25 cellular contexts compared by ENCODE assay signal in genomic region chr2:33131108-33131507, GRCh38.
A peak's percentile ranks its signal among the peaks of the same experiment; 100 is the strongest.
DNase-seq lines count a peak whose midpoint lies in the region; ATAC-seq and TF ChIP-seq lines count a peak whose summit lies in the region.
"Had no signal": no experiment of that assay in that cellular context is flagged by ENCODE, and none has a peak within 500 bp of the region (broad histone marks: within the 10 kb centered on the region; RNA-seq: fewer than 3 reads in every experiment).

No MANE protein-coding gene starts in this region.

- 89% methylated on average over 4 of the region's 4 CpGs for WGBS in smooth muscle cell (ENCODE audit: low lambda C conversion rate)

- peaks cover 8% of the 10 kb centered on the region for H3K79me2 ChIP-seq in smooth muscle cell (ENCODE audit: low read depth)

- no peaks in the 10 kb centered on the region for H3K27me3 Mint-ChIP-seq in activated naive CD8-positive, alpha-beta T cell treated with anti-CD3 and anti-CD28 coated beads for 36 hours

- H3K36me3 Mint-ChIP-seq in activated naive CD8-positive, alpha-beta T cell treated with anti-CD3 and anti-CD28 coated beads for 36 hours = no peaks in the 10 kb centered on the region
- H3K36me3 Mint-ChIP-seq: activated naive CD8-positive, alpha-beta T cell; CD4-positive, alpha-beta memory T cell; neural progenitor cell; stimulated activated effector memory CD8-positive, alpha-beta T cell treated with anti-CD3 and anti-CD28 coated beads, Interleukin-12 subunit alpha, Interleukin-12 subunit beta, amount 100 ng/mL, for 72 hours had no signal

- H3K9ac ChIP-seq in smooth muscle cell (ENCODE audit: low read depth) = no peak overlapping the region
- H3K9ac ChIP-seq: neural progenitor cell had no signal

- H3K27ac ChIP-seq in smooth muscle cell (ENCODE audit: low read depth) = no peak overlapping the region
- H3K27ac ChIP-seq: neural progenitor cell, prostate gland, SJSA1, suprapubic skin had no signal

- no peaks in the 10 kb centered on the region for H3K36me3 ChIP-seq in smooth muscle cell (ENCODE audit: low read depth)
- H3K36me3 ChIP-seq: heart left ventricle, neural progenitor cell, prostate gland, SJSA1, suprapubic skin had no signal

- H4K20me1 ChIP-seq in smooth muscle cell (ENCODE audit: low read depth) = no peaks in the 10 kb centered on the region

- peak overlapping the region; percentile 17 for H3K4me2 ChIP-seq in smooth muscle cell
- H3K4me2 ChIP-seq: neural progenitor cell had no signal

- H2AFZ ChIP-seq in smooth muscle cell (ENCODE audit: low read depth) = no peak overlapping the region
- H2AFZ ChIP-seq: neural progenitor cell had no signal

- H3K4me3 Mint-ChIP-seq in activated naive CD8-positive, alpha-beta T cell treated with anti-CD3 and anti-CD28 coated beads for 36 hours = no peak overlapping the region
- H3K4me3 Mint-ChIP-seq: activated naive CD8-positive, alpha-beta T cell; CD4-positive, alpha-beta memory T cell; endodermal cell; neural progenitor cell; stimulated activated effector memory CD8-positive, alpha-beta T cell treated with anti-CD3 and anti-CD28 coated beads, Interleukin-12 subunit alpha, Interleukin-12 subunit beta, amount 100 ng/mL, for 72 hours; T-helper 17 cell had no signal

- no peaks in the 10 kb centered on the region for H3K27me3 ChIP-seq in smooth muscle cell (ENCODE audit: low read depth)
- H3K27me3 ChIP-seq: heart left ventricle, neural progenitor cell, suprapubic skin had no signal

- no peak overlapping the region for H3K27ac Mint-ChIP-seq in activated naive CD8-positive, alpha-beta T cell treated with anti-CD3 and anti-CD28 coated beads for 36 hours
- H3K27ac Mint-ChIP-seq: activated naive CD8-positive, alpha-beta T cell; CD4-positive, alpha-beta memory T cell; endodermal cell; neural progenitor cell; stimulated activated effector memory CD8-positive, alpha-beta T cell treated with anti-CD3 and anti-CD28 coated beads, Interleukin-12 subunit alpha, Interleukin-12 subunit beta, amount 100 ng/mL, for 72 hours; T-helper 17 cell had no signal

- peak; percentile 24 for DNase-seq in GM03348 (ENCODE audit: low spot score)
- DNase-seq in RPMI7951 (ENCODE audit: low read depth) = peak; percentile 50
- peak; percentile 53 for DNase-seq in iris pigment epithelial cell (ENCODE audit: low read depth)
- DNase-seq in smooth muscle cell (lab: John Stamatoyannopoulos, UW; ENCODE audit: unreplicated experiment) = no peak
- DNase-seq in HuH-7 (ENCODE audit: low spot score) = no peak
- DNase-seq in activated naive CD8-positive, alpha-beta T cell treated with anti-CD3 and anti-CD28 coated beads for 36 hours = no peak
- DNase-seq: activated CD4-positive, alpha-beta T cell treated with anti-CD3 and anti-CD28 coated beads for 48 hours; CD4-positive, alpha-beta memory T cell; endodermal cell; heart left ventricle; NCI-H1092; NCI-H2081 treated with DMSO at 0.1 percent for 48 hours; stimulated activated CD4-positive, alpha-beta T cell treated with anti-CD3 and anti-CD28 coated beads, Interleukin-2, amount 100 ng/mL, for 24 hours; T-helper 17 cell had no signal

- peaks cover 11% of the 10 kb centered on the region for H3K4me1 ChIP-seq in smooth muscle cell (ENCODE audit: low read depth)
- H3K4me1 ChIP-seq: neural progenitor cell, prostate gland had no signal

- no peaks in the 10 kb centered on the region for H3K9me3 Mint-ChIP-seq in activated naive CD8-positive, alpha-beta T cell treated with anti-CD3 and anti-CD28 coated beads for 36 hours
- H3K9me3 Mint-ChIP-seq: CD4-positive, alpha-beta memory T cell; endodermal cell; neural progenitor cell; stimulated activated effector memory CD8-positive, alpha-beta T cell treated with anti-CD3 and anti-CD28 coated beads, Interleukin-12 subunit alpha, Interleukin-12 subunit beta, amount 100 ng/mL, for 72 hours had no signal

- H3K9me3 ChIP-seq in smooth muscle cell (replicated peaks; ENCODE audit: low read depth) = no peaks in the 10 kb centered on the region
- H3K9me3 ChIP-seq: heart left ventricle, prostate gland, SJSA1, suprapubic skin had no signal

- no peak for ATAC-seq in HG02973 (IDR thresholded peaks at IDR 0.05; ENCODE audit: unreplicated experiment)
- ATAC-seq in GM18858 (IDR thresholded peaks at IDR 0.05; ENCODE audit: unreplicated experiment) = no peak
- ATAC-seq: GM12878; heart left ventricle; left lobe of liver; Panc1; stimulated activated effector memory CD8-positive, alpha-beta T cell treated with anti-CD3 and anti-CD28 coated beads, Interleukin-12 subunit alpha, Interleukin-12 subunit beta, amount 100 ng/mL, for 72 hours; T-helper 17 cell had no signal

- peaks cover 22% of the 10 kb centered on the region for H3F3A ChIP-seq in smooth muscle cell (ENCODE audit: low read depth)

- TF ChIP-seq CTCF in smooth muscle cell (IDR thresholded peaks at IDR 0.05; ENCODE audit: borderline replicate concordance, insufficient read depth, poor library complexity, severe bottlenecking) = no peak

- no peaks in the 10 kb centered on the region for H3K4me1 Mint-ChIP-seq in activated naive CD8-positive, alpha-beta T cell treated with anti-CD3 and anti-CD28 coated beads for 36 hours
- H3K4me1 Mint-ChIP-seq: CD4-positive, alpha-beta memory T cell; stimulated activated effector memory CD8-positive, alpha-beta T cell treated with anti-CD3 and anti-CD28 coated beads, Interleukin-12 subunit alpha, Interleukin-12 subunit beta, amount 100 ng/mL, for 72 hours had no signal

- no peak overlapping the region for H3K4me3 ChIP-seq in smooth muscle cell
- H3K4me3 ChIP-seq: GM12878, heart left ventricle, neural progenitor cell, prostate gland, SJSA1, suprapubic skin had no signal

Comparison
In these comparisons a context has a peak if more than half of its experiments do, and no peak if none do; other contexts are left out.
1. DNase-seq: peak in GM03348 (single experiment), RPMI7951 (single experiment) and iris pigment epithelial cell (single experiment); none in smooth muscle cell (single experiment), HuH-7 (single experiment) and activated naive CD8-positive, alpha-beta T cell treated with anti-CD3 and anti-CD28 coated beads for 36 hours (single experiment).